Comparison of ENCODE assay signal across 8 cellular contexts in the genomic region with DNA sequence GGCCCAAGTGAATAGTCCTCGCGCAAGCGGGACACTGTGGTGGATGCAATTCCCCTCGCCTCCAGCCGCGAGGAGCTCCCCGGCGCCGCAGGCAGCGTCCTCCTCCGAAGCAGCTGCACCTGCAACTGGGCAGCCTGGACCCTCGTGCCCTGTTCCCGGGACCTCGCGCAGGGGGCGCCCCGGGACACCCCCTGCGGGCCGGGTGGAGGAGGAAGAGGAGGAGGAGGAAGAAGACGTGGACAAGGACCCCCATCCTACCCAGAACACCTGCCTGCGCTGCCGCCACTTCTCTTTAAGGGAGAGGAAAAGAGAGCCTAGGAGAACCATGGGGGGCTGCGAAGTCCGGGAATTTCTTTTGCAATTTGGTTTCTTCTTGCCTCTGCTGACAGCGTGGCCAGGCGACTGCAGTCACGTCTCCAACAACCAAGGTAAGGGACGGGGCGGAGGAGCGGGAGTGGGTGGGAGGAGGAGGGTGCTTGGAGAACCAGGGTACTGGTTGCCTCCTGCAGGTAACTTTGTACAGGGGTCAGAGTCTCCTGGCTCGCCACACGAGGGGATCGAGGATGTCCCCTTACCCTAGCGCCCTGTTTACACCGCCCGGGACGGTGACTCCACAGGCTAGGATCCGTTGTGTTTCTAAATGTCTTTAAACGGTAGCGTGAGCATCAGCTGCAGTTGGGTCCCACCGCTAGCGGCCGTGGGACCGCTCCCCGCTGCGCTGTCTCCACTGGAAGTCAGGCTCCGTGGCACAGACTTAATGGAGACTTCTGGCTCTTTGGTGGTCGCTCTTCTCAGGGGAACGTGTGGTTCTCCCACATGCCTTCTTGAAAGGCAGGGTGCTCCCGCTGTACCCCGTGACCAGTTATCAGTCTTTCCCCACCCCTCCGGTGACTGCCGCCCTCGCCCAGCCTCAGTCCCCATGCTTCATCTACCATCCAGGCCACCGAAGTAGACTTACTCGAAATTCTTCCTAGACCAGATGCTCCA. TPM values are rescaled to one million over a fixed set of nuclear protein-coding genes. Genes with fewer than 3 reads are reported as not detected.
A peak's percentile ranks its signal among the peaks of the same experiment; 100 is the strongest.
DNase-seq lines count a peak whose midpoint lies in the region; ATAC-seq, FAIRE-seq and TF ChIP-seq lines count a peak whose summit lies in the region.

EPHA6 (plus strand) TSS at position 14 of the 987 bp plus-strand sequence.

- FAIRE-seq in HTR-8/SVneo (lab: Jason Lieb, UNC), result no peak
- FAIRE-seq in bronchial epithelial cell (lab: Jason Lieb, UNC), result no peak

- peak within 1 kb of the TSS; percentile 75 for H3K4me3 ChIP-seq in ACC112 (ENCODE audit: low read depth, low read length)
- H3K4me3 ChIP-seq in bronchial epithelial cell (ENCODE audit: low read depth, low read length), result peak within 1 kb of the TSS; percentile 38
- peak within 1 kb of the TSS; percentile 56 for H3K4me3 ChIP-seq in lower lobe of right lung

- no peaks in the 10 kb centered on the region for H3K9me3 ChIP-seq in lower lobe of right lung

- H3K27ac ChIP-seq in ACC112 (ENCODE audit: low read depth, low read length), result no peak within 1 kb of the TSS
- H3K27ac ChIP-seq in lower lobe of right lung, result no peak within 1 kb of the TSS

- no peaks in the 10 kb centered on the region for H3K79me2 ChIP-seq in ACC112 (ENCODE audit: control insufficient read depth, insufficient read depth, low read length, unreplicated experiment)

- DNase-seq in HTR-8/SVneo (ENCODE audit: insufficient read length, low spot score) (peak; percentile 19), bronchial epithelial cell (ENCODE audit: low read depth) (no peak), lower lobe of right lung (no peak), ureter (ENCODE audit: low spot score) (no peak), NCI-H2171 (lab: John Stamatoyannopoulos, UW) (no peak)
- DNase-seq in stimulated activated naive CD4-positive, alpha-beta T cell treated with Interleukin-2 at 50 U/mL for 16 hours (lab: John Stamatoyannopoulos, UW), result no peak

- H3K27me3 ChIP-seq in ACC112 (ENCODE audit: insufficient read depth, low read length), result peaks cover 59% of the 10 kb centered on the region
- peaks cover 13% of the 10 kb centered on the region for H3K27me3 ChIP-seq in bronchial epithelial cell (ENCODE audit: control insufficient read depth, insufficient read depth, low read length)
- peaks cover 36% of the 10 kb centered on the region for H3K27me3 ChIP-seq in lower lobe of right lung (ENCODE audit: low read depth)

- ATAC-seq in lower lobe of right lung (no peak), GM21390 (IDR thresholded peaks at IDR 0.05; ENCODE audit: unreplicated experiment) (no peak)

- TF ChIP-seq CTCF in bronchial epithelial cell (IDR thresholded peaks at IDR 0.05; ENCODE audit: insufficient read depth, low read length, severe bottlenecking) (no peak), lower lobe of right lung (IDR thresholded peaks at IDR 0.05) (no peak)

- H3K4me1 ChIP-seq in ACC112 (ENCODE audit: control insufficient read depth, insufficient read depth, low read length, unreplicated experiment), result peaks cover 2% of the 10 kb centered on the region
- peaks cover 18% of the 10 kb centered on the region for H3K4me1 ChIP-seq in lower lobe of right lung

- H3K36me3 ChIP-seq in ACC112 (ENCODE audit: insufficient read depth, low read length) (no peaks in the 10 kb centered on the region), bronchial epithelial cell (ENCODE audit: control insufficient read depth, insufficient read depth, low read length) (no peaks in the 10 kb centered on the region), lower lobe of right lung (no peaks in the 10 kb centered on the region)

- intact Hi-C loops in lower lobe of right lung (cut with DNase I), result no loop called here

- H2AFZ ChIP-seq in ACC112 (ENCODE audit: low read length, unreplicated experiment), result peak within 1 kb of the TSS; percentile 80

RNA-seq across cellular contexts. Expression of gene EPHA6, which starts in this region (rescaled TPM):
- total RNA-seq in bronchial epithelial cell (0.26 and 0.64 TPM in 2 replicates), lower lobe of right lung (0.53 TPM), ureter (13.2 TPM)
